10 cellular contexts compared by ENCODE assay signal in the genomic region with DNA sequence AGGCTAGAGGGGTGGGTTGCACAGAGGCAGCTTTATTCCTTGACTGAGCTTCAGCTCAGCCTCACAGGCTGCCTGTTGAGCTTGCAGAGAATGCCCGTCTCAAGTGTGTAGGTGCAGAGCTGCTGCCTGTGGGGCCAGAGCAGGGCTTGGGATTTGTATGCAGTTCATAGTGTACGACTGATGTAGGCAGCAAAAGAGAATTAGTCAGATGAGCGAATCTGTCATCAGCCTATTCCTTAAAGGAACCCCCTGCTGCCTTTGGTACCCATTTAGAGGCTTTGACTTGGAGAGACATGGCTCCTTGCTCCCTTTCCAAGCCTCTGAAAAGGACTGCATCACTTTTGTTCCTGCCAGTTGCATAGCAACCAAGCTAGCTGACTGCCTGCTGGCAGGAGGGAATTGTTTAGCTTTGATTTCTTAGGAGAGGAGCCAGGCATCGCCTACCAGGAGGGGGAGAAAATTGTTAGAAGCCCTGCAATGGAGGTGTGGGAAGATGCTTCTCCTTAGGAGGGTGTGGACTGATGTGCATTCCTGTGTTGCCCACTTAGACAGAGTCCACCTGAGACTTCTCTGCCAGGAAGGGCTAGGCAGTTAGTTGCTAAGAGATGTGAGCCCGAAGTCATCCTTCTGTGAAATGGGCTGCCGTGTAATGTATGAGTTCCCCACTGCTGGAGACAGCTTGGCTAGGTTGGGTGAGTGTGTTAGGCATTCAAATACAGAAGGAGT. TPM values are rescaled to one million over a fixed set of nuclear protein-coding genes. Genes with fewer than 3 reads are reported as not detected.
DNase-seq lines count a peak whose midpoint lies in the region; ATAC-seq and TF ChIP-seq lines count a peak whose summit lies in the region.
"Had no signal": no experiment of that assay in that cellular context is flagged by ENCODE, and none has a peak within 500 bp of the region (broad histone marks: within the 10 kb centered on the region; RNA-seq: fewer than 3 reads in every experiment).

No MANE protein-coding gene starts in this region.

- no peaks in the 10 kb centered on the region for H3K9me3 Mint-ChIP-seq in stimulated activated naive CD8-positive, alpha-beta T cell treated with anti-CD3 and anti-CD28 coated beads, Interleukin-15, amount 100 ng/mL, for 72 hours

- H3K4me1 Mint-ChIP-seq in stimulated activated naive CD8-positive, alpha-beta T cell treated with anti-CD3 and anti-CD28 coated beads, Interleukin-15, amount 100 ng/mL, for 72 hours, result peaks cover 40% of the 10 kb centered on the region

- no peaks in the 10 kb centered on the region for H3K27me3 ChIP-seq in H7 (ENCODE audit: control insufficient read depth, insufficient read depth, low read length)

- DNase-seq in H7 (peak; percentile 82), astrocyte of the cerebellum (ENCODE audit: low read depth) (peak; percentile 92), inferior parietal cortex (ENCODE audit: extremely low spot score) (peak; percentile 78), ureter (ENCODE audit: low spot score) (no peak), NCI-H1417 treated with DMSO at 0.1 percent for 48 hours (lab: John Stamatoyannopoulos, UW) (no peak)
- DNase-seq in stimulated activated naive CD8-positive, alpha-beta T cell treated with anti-CD3 and anti-CD28 coated beads, Interleukin-15, amount 100 ng/mL, for 72 hours, result no peak
- DNase-seq: activated T-cell treated with anti-CD3 and anti-CD28 coated beads, Interleukin-2, amount 50 U/mL, for 48 hours; NCI-H187 had no signal

- H3K4me3 ChIP-seq in H7 (ENCODE audit: insufficient read depth, low read depth, low read length) (no peak overlapping the region), astrocyte of the cerebellum (ENCODE audit: low read depth, low read length) (no peak overlapping the region)

- no peak for ATAC-seq in stimulated activated naive CD8-positive, alpha-beta T cell treated with anti-CD3 and anti-CD28 coated beads, Interleukin-15, amount 100 ng/mL, for 72 hours
- ATAC-seq in HG03342 (IDR thresholded peaks at IDR 0.05; ENCODE audit: unreplicated experiment) (no peak), GM19324 (IDR thresholded peaks at IDR 0.05; ENCODE audit: low FRiP score, unreplicated experiment) (no peak)

- no peaks in the 10 kb centered on the region for H3K36me3 ChIP-seq in H7 (replicated peaks; ENCODE audit: control insufficient read depth, insufficient read depth, low read length)

- no peak overlapping the region for H3K4me3 Mint-ChIP-seq in stimulated activated naive CD8-positive, alpha-beta T cell treated with anti-CD3 and anti-CD28 coated beads, Interleukin-15, amount 100 ng/mL, for 72 hours

- TF ChIP-seq CTCF in astrocyte of the cerebellum (IDR thresholded peaks at IDR 0.05; ENCODE audit: low read depth, low read length, missing control alignments), result peak; percentile 38

- in situ Hi-C loops in astrocyte of the cerebellum (cut with HindIII; ENCODE audit: low sequenced_read_pairs), result no loop called here

- peak overlapping the region; percentile 68 to 81 for H3K27ac Mint-ChIP-seq in stimulated activated naive CD8-positive, alpha-beta T cell treated with anti-CD3 and anti-CD28 coated beads, Interleukin-15, amount 100 ng/mL, for 72 hours

- no peaks in the 10 kb centered on the region for H3K27me3 Mint-ChIP-seq in stimulated activated naive CD8-positive, alpha-beta T cell treated with anti-CD3 and anti-CD28 coated beads, Interleukin-15, amount 100 ng/mL, for 72 hours

RNA-seq across cellular contexts. Expression of a gene that starts 10.9 kb away (rescaled TPM):
- total RNA-seq in H7 (2014; rRNA removed; shearing (Covaris generic)), result 101 and 103 TPM in 2 replicates
- 121 TPM for total RNA-seq in ureter

RNA-seq across cellular contexts. Expression of a gene that starts 11.3 kb away (rescaled TPM):
- 111 and 115 TPM in 2 replicates for total RNA-seq in H7 (2014; rRNA removed; shearing (Covaris generic))
- 32.3 TPM for total RNA-seq in ureter

RNA-seq across cellular contexts. Expression of a gene that starts 33.2 kb away (rescaled TPM):
- total RNA-seq in H7 (2014; rRNA removed; shearing (Covaris generic)), result 31.7 and 33.1 TPM in 2 replicates
- total RNA-seq in ureter, result 49.9 TPM

Comparison
In these comparisons a context has a peak if more than half of its experiments do, and no peak if none do; other contexts are left out.
1. DNase-seq: peak in H7 (single experiment), astrocyte of the cerebellum (single experiment) and inferior parietal cortex (single experiment); none in stimulated activated naive CD8-positive, alpha-beta T cell treated with anti-CD3 and anti-CD28 coated beads, Interleukin-15, amount 100 ng/mL, for 72 hours (0 of 2), ureter (single experiment) and NCI-H1417 treated with DMSO at 0.1 percent for 48 hours (single experiment).